In genomic region chr5:176620333-176620981, GRCh38 we compare ENCODE assay signal across 9 cellular contexts. TPM values are rescaled to one million over a fixed set of nuclear protein-coding genes. Genes with fewer than 3 reads are reported as not detected.
A peak's percentile ranks its signal among the peaks of the same experiment; 100 is the strongest.
DNase-seq lines count a peak whose midpoint lies in the region; ATAC-seq, FAIRE-seq and TF ChIP-seq lines count a peak whose summit lies in the region.
"Had no signal": no experiment of that assay in that cellular context is flagged by ENCODE, and none has a peak within 500 bp of the region (broad histone marks: within the 10 kb centered on the region; RNA-seq: fewer than 3 reads in every experiment).

No MANE protein-coding gene starts in this region.

- no peaks in the 10 kb centered on the region for H3K36me3 ChIP-seq in PC-3 (ENCODE audit: low read depth, low read length)
- H3K36me3 ChIP-seq in endothelial cell of umbilical vein (ENCODE audit: control insufficient read depth in 2 of 2, extremely low read depth in 1 of 2, insufficient read depth in 2 of 2, low read length in 2 of 2), result no peaks in the 10 kb centered on the region
- H3K36me3 ChIP-seq in vagina, result no peaks in the 10 kb centered on the region

- no peak overlapping the region for H3K27ac Mint-ChIP-seq in osteocyte (ENCODE audit: unreplicated experiment)

- no peaks in the 10 kb centered on the region for H3K9me3 Mint-ChIP-seq in osteocyte (ENCODE audit: unreplicated experiment)

- H4K20me1 ChIP-seq in PC-3 (ENCODE audit: low read length) (no peaks in the 10 kb centered on the region), endothelial cell of umbilical vein (replicated peaks; ENCODE audit: control insufficient read depth, extremely low read depth, insufficient read depth, low read length) (no peaks in the 10 kb centered on the region)

- no TSS peak for BruUV-seq in PC-3 (replicated peaks; lab: Mats Ljungman, UMichigan)
- no TSS peak for BruUV-seq in endothelial cell of umbilical vein (replicated peaks; lab: Mats Ljungman, UMichigan)

- H3K4me2 ChIP-seq in PC-3 (ENCODE audit: low read length), result peak overlapping the region; percentile 56
- no peak overlapping the region for H3K4me2 ChIP-seq in endothelial cell of umbilical vein (ENCODE audit: insufficient read depth, low read length)

- H3F3A ChIP-seq in PC-3 (ENCODE audit: low read length, unreplicated experiment), result no peaks in the 10 kb centered on the region

- H3K79me2 ChIP-seq in PC-3 (ENCODE audit: low read length) (no peaks in the 10 kb centered on the region), endothelial cell of umbilical vein (ENCODE audit: control insufficient read depth, insufficient read depth, low read length) (no peaks in the 10 kb centered on the region)

- H3K27ac ChIP-seq in PC-3 (ENCODE audit: low read length), result no peak overlapping the region
- H3K27ac ChIP-seq in endothelial cell of umbilical vein (ENCODE audit: insufficient read depth, low read depth, low read length), result no peak overlapping the region
- H3K27ac ChIP-seq in vagina, result no peak overlapping the region

- peaks cover 18% of the 10 kb centered on the region for H3K27me3 ChIP-seq in PC-3 (ENCODE audit: low read length)
- peaks cover 34 to 35% of the 10 kb centered on the region in 2 experiments for H3K27me3 ChIP-seq in endothelial cell of umbilical vein (ENCODE audit: control insufficient read depth in 2 of 2, insufficient read depth in 2 of 2, low read length in 2 of 2)
- peaks cover 19% of the 10 kb centered on the region for H3K27me3 ChIP-seq in vagina

- CTCF ChIA-PET in PC-3 (lab: Charles Lee) (no interaction called here), endothelial cell of umbilical vein (lab: Charles Lee) (interaction anchor here (1.8 to 2.1 kb wide), 2 partner anchors 10 to 40 kb away, joined by 7 to 11 read pairs; partner anchors contain the start of genes EIF4E1B and SNCB)

- no peak overlapping the region for H2AFZ ChIP-seq in PC-3 (ENCODE audit: low read length)
- peak overlapping the region; percentile 24 for H2AFZ ChIP-seq in endothelial cell of umbilical vein (ENCODE audit: low read depth, low read length)

- H3K27me3 Mint-ChIP-seq in osteocyte (ENCODE audit: unreplicated experiment), result peaks cover 56% of the 10 kb centered on the region

- H3K9me3 ChIP-seq in PC-3 (ENCODE audit: low read length) (no peaks in the 10 kb centered on the region), endothelial cell of umbilical vein (replicated peaks; ENCODE audit: control insufficient read depth, insufficient read depth, low read length) (no peaks in the 10 kb centered on the region), vagina (no peaks in the 10 kb centered on the region)

- POLR2A ChIA-PET in PC-3 (lab: Charles Lee; ENCODE audit: unreplicated experiment) (no interaction called here), endothelial cell of umbilical vein (lab: Charles Lee) (interaction anchor here (0.5 to 0.6 kb wide), 2 partner anchors 13 to 71 kb away, joined by 6 to 7 read pairs; partner anchors contain the start of gene CDHR2)

- no peak for FAIRE-seq in endothelial cell of umbilical vein (lab: Jason Lieb, UNC)
- FAIRE-seq: A204.1 had no signal

- no peaks in the 10 kb centered on the region for H3K9me1 ChIP-seq in endothelial cell of umbilical vein (replicated peaks; ENCODE audit: control insufficient read depth, extremely low read depth, insufficient read depth, low read length)

- dilution Hi-C loops in endothelial cell of umbilical vein (cut with MboI; ENCODE audit: extremely low pct_ligation_motif_present, low sequenced_read_pairs), result no loop called here

- TF ChIP-seq POLR2A in endothelial cell of umbilical vein (IDR thresholded peaks at IDR 0.05; ENCODE audit: low read depth, low read length) (no peak), vagina (IDR thresholded peaks at IDR 0.05) (no peak)

- H3K36me3 Mint-ChIP-seq in osteocyte (ENCODE audit: unreplicated experiment), result no peaks in the 10 kb centered on the region

- H3K4me3 Mint-ChIP-seq in osteocyte (ENCODE audit: unreplicated experiment), result peak overlapping the region; percentile 42

- H3K4me3 ChIP-seq in PC-3 (ENCODE audit: low read length), result no peak overlapping the region
- H3K4me3 ChIP-seq in endothelial cell of umbilical vein (replicated peaks in 1 of 3; ENCODE audit: insufficient read depth in 1 of 3, low read depth in 1 of 3, low read length in 3 of 3), result no peak overlapping the region
- no peak overlapping the region for H3K4me3 ChIP-seq in vagina

- ATAC-seq in PC-3, result peak; percentile 11; the same call in 1 of the 2 replicates
- ATAC-seq in GM21390 (IDR thresholded peaks at IDR 0.05; ENCODE audit: unreplicated experiment), result no peak

- H3K9ac ChIP-seq in PC-3 (ENCODE audit: low read length) (no peak overlapping the region), endothelial cell of umbilical vein (replicated peaks; ENCODE audit: extremely low read depth, insufficient read depth, low read length) (no peak overlapping the region)

- intact Hi-C loops in PC-3 (cut with micrococcal nuclease) (no loop called here), endothelial cell of umbilical vein (cut with micrococcal nuclease) (loop anchor here (1.0 kb wide), 1 partner anchor 10 kb away; the partner anchor contains the start of genes EIF4E1B and SNCB), vagina (cut with DNase I) (no loop called here)

- peaks cover 9% of the 10 kb centered on the region for H3K4me1 ChIP-seq in PC-3 (ENCODE audit: insufficient read depth, low read length)
- peaks cover 13% of the 10 kb centered on the region for H3K4me1 ChIP-seq in endothelial cell of umbilical vein (ENCODE audit: control insufficient read depth, extremely low read depth, insufficient read depth, low read length)
- peaks cover 18% of the 10 kb centered on the region for H3K4me1 ChIP-seq in vagina

- H3K9me2 ChIP-seq in PC-3 (replicated peaks; ENCODE audit: low read length), result no peaks in the 10 kb centered on the region

- DNase-seq in NCI-H1417 (lab: John Stamatoyannopoulos, UW) (peak in 2 of 3 experiments; percentile 32 to 42), NCI-H1417 treated with DMSO at 0.1 percent for 48 hours (lab: John Stamatoyannopoulos, UW) (no peak), PC-3 (no peak), endothelial cell of umbilical vein (ENCODE audit: low read depth, low spot score) (no peak), osteocyte (ENCODE audit: extremely low spot score, unreplicated experiment) (no peak), vagina (ENCODE audit: extremely low spot score in 2 of 2) (no peak)
- no peak for DNase-seq in activated CD4-positive, CD25-positive, alpha-beta regulatory T cell treated with anti-CD3 and anti-CD28 coated beads, Interleukin-2, amount 50 U/mL, for 72 hours

- TF ChIP-seq CTCF in PC-3 (conservative IDR thresholded peaks at IDR 0.05; ENCODE audit: low read depth, low read length), result no peak
- no peak for TF ChIP-seq CTCF in endothelial cell of umbilical vein (IDR thresholded peaks at IDR 0.05; ENCODE audit: extremely low read depth in 1 of 2, insufficient read depth in 1 of 2, low read depth in 1 of 2, low read length in 2 of 2)
- no peak for TF ChIP-seq CTCF in osteocyte (IDR thresholded peaks at IDR 0.05)
- TF ChIP-seq CTCF in vagina (IDR thresholded peaks at IDR 0.05), result no peak

- peaks cover 10% of the 10 kb centered on the region for H3K4me1 Mint-ChIP-seq in osteocyte (ENCODE audit: unreplicated experiment)

RNA-seq across cellular contexts. Expression of gene SNCB, which starts 9.9 kb away (rescaled TPM):
- total RNA-seq in PC-3 (2014; rRNA removed) (2.1 and 8.6 TPM in 2 replicates), endothelial cell of umbilical vein (not detected in 2 replicates), osteocyte (not detected in 2 replicates), vagina (not detected)
- polyA plus RNA-seq in endothelial cell of umbilical vein, result 0.08 TPM in 1 of 2 replicates, not detected in the other
- 0.07 TPM in 1 of 2 replicates, not detected in the other for polyA plus RNA-seq in endothelial cell of umbilical vein (2011; cell fraction: cytosol; rRNA removed)
- 0.12 TPM in 1 of 2 replicates, not detected in the other for polyA plus RNA-seq in endothelial cell of umbilical vein (2011; cell fraction: nucleus; rRNA removed)
- polyA plus RNA-seq in endothelial cell of umbilical vein (2012), result not detected in 2 replicates
- not detected in 2 replicates for polyA minus RNA-seq in endothelial cell of umbilical vein
- not detected for polyA minus RNA-seq in endothelial cell of umbilical vein (2011; cell fraction: cytosol; rRNA and poly(A)+ RNA removed)
- polyA minus RNA-seq in endothelial cell of umbilical vein (2011; cell fraction: nucleus; rRNA and poly(A)+ RNA removed), result not detected in 2 replicates

RNA-seq across cellular contexts. Expression of gene EIF4E1B, which starts 10.0 kb away (rescaled TPM):
- total RNA-seq in PC-3 (2014; rRNA removed) (not detected in 2 replicates), endothelial cell of umbilical vein (not detected in 2 replicates), osteocyte (not detected in 2 replicates), vagina (not detected)
- not detected in 2 replicates for polyA plus RNA-seq in endothelial cell of umbilical vein
- not detected in 2 replicates for polyA plus RNA-seq in endothelial cell of umbilical vein (2011; cell fraction: cytosol; rRNA removed)
- not detected in 2 replicates for polyA plus RNA-seq in endothelial cell of umbilical vein (2011; cell fraction: nucleus; rRNA removed)
- not detected in 2 replicates for polyA plus RNA-seq in endothelial cell of umbilical vein (2012)
- polyA minus RNA-seq in endothelial cell of umbilical vein, result not detected in 2 replicates
- not detected for polyA minus RNA-seq in endothelial cell of umbilical vein (2011; cell fraction: cytosol; rRNA and poly(A)+ RNA removed)
- polyA minus RNA-seq in endothelial cell of umbilical vein (2011; cell fraction: nucleus; rRNA and poly(A)+ RNA removed), result not detected in 2 replicates

RNA-seq across cellular contexts. Expression of gene GPRIN1, which starts 10.5 kb away (rescaled TPM):
- total RNA-seq in PC-3 (2014; rRNA removed) (18.7 and 19.9 TPM in 2 replicates), endothelial cell of umbilical vein (9.3 and 10.4 TPM in 2 replicates), osteocyte (1.6 TPM in 2 replicates), vagina (0.49 TPM)
- polyA plus RNA-seq in endothelial cell of umbilical vein, result 2.4 and 2.6 TPM in 2 replicates
- polyA plus RNA-seq in endothelial cell of umbilical vein (2011; cell fraction: cytosol; rRNA removed), result 3.2 and 4.2 TPM in 2 replicates
- 2.6 and 3.1 TPM in 2 replicates for polyA plus RNA-seq in endothelial cell of umbilical vein (2011; cell fraction: nucleus; rRNA removed)
- polyA plus RNA-seq in endothelial cell of umbilical vein (2012), result 6.2 TPM in 2 replicates
- 2.7 and 3.4 TPM in 2 replicates for polyA minus RNA-seq in endothelial cell of umbilical vein
- polyA minus RNA-seq in endothelial cell of umbilical vein (2011; cell fraction: cytosol; rRNA and poly(A)+ RNA removed), result 4.4 TPM
- 1.8 and 2.9 TPM in 2 replicates for polyA minus RNA-seq in endothelial cell of umbilical vein (2011; cell fraction: nucleus; rRNA and poly(A)+ RNA removed)

RNA-seq across cellular contexts. Expression of gene TSPAN17, which starts 26.8 kb away (rescaled TPM):
- 47.3 and 56.3 TPM in 2 replicates for total RNA-seq in PC-3 (2014; rRNA removed)
- total RNA-seq in endothelial cell of umbilical vein, result 55.9 and 57.0 TPM in 2 replicates
- polyA plus RNA-seq in endothelial cell of umbilical vein, result 64.1 and 73.3 TPM in 2 replicates
- 45.0 and 54.0 TPM in 2 replicates for polyA plus RNA-seq in endothelial cell of umbilical vein (2011; cell fraction: cytosol; rRNA removed)
- 85.7 and 95.0 TPM in 2 replicates for polyA plus RNA-seq in endothelial cell of umbilical vein (2011; cell fraction: nucleus; rRNA removed)
- 54.6 and 56.8 TPM in 2 replicates for polyA plus RNA-seq in endothelial cell of umbilical vein (2012)
- polyA minus RNA-seq in endothelial cell of umbilical vein, result 91.1 and 94.5 TPM in 2 replicates
- polyA minus RNA-seq in endothelial cell of umbilical vein (2011; cell fraction: cytosol; rRNA and poly(A)+ RNA removed), result 12.0 TPM
- polyA minus RNA-seq in endothelial cell of umbilical vein (2011; cell fraction: nucleus; rRNA and poly(A)+ RNA removed), result 30.8 and 33.2 TPM in 2 replicates
- 41.8 and 45.5 TPM in 2 replicates for total RNA-seq in osteocyte
- 16.9 TPM for total RNA-seq in vagina

Comparison
In these comparisons a context has a peak if more than half of its experiments do, and no peak if none do; other contexts are left out.
1. DNase-seq: peak in NCI-H1417 (2 of 3); none in NCI-H1417 treated with DMSO at 0.1 percent for 48 hours (single experiment), PC-3 (single experiment), endothelial cell of umbilical vein (single experiment), osteocyte (single experiment), vagina (0 of 2) and activated CD4-positive, CD25-positive, alpha-beta regulatory T cell treated with anti-CD3 and anti-CD28 coated beads, Interleukin-2, amount 50 U/mL, for 72 hours (single experiment).